1 cellular context compared by ENCODE assay signal in the genomic region with DNA sequence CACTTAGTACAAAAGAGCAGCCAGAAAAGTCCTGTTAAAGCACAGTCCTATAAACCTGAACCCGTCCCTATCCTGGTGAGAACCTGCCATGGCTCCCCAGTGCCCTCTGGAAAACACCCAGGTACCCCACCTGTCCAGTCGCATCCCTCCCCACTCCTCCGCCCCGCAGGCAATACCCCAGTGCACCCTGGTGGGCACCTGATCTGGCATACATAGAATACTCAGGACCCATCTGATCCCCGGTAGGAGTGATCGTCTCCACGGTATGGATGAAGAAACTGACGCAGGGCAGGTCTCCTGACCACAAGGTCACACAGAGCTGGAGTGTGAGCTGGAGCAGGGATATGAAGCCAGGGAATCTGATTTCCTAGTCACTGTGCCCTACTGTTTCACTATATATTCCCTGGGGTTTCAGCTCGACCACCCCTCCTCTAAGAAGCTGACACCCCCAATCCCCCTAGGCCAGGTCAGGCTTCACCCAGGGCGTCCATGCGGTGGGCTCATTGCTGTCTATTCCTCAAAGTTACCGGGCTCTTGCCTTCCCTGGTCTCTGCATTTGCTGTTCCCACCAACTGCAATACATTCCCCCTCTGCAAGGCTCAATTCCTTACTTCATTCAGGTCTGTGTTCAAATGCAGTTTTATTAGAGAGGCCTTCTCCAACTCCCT.
A peak's percentile ranks its signal among the peaks of the same experiment; 100 is the strongest.
TF ChIP-seq lines count a peak whose summit lies in the region.

No MANE protein-coding gene starts in this region.

TF ChIP-seq in H1, 55 proteins besides CTCF, POLR2A, EP300 and RAD21:
- TF ChIP-seq KDM1A (IDR thresholded peaks at IDR 0.05; ENCODE audit: borderline replicate concordance, low read length) (peak; percentile 49; the same call in 1 of the 2 replicates), TAF1 (IDR thresholded peaks at IDR 0.05; ENCODE audit: low read depth, low read length) (peak; percentile 6; the same call in 1 of the 2 replicates), HDAC2 (IDR thresholded peaks at IDR 0.05; ENCODE audit: borderline replicate concordance in 1 of 2, low read depth in 2 of 2, low read length in 2 of 2) (0 out of 4 replicates have a peak, but pooled peaks of 1 of the 2 experiments have one; percentile 57), TAF7 (optimal IDR thresholded peaks at IDR 0.05; ENCODE audit: borderline replicate concordance, low read depth, low read length) (peak; percentile 14), RBBP5 (IDR thresholded peaks at IDR 0.05; ENCODE audit: borderline replicate concordance, low read depth, low read length) (no peak)
